Comparison of ENCODE assay signal across 19 cellular contexts in genomic region chrY:2846791-2847190, GRCh38. TPM values are rescaled to one million over a fixed set of nuclear protein-coding genes. Genes with fewer than 3 reads are reported as not detected.
DNase-seq lines count a peak whose midpoint lies in the region; ATAC-seq and TF ChIP-seq lines count a peak whose summit lies in the region.
"Had no signal": no experiment of that assay in that cellular context is flagged by ENCODE, and none has a peak within 500 bp of the region (broad histone marks: within the 10 kb centered on the region; RNA-seq: fewer than 3 reads in every experiment).

No MANE protein-coding gene starts in this region.

- H3K27me3 Mint-ChIP-seq in activated T-cell treated with anti-CD3 and anti-CD28 coated beads, Interleukin-2, amount 50 U/mL, for 4 hours (ENCODE audit: low read depth), result no peaks in the 10 kb centered on the region
- no peaks in the 10 kb centered on the region for H3K27me3 Mint-ChIP-seq in activated T-helper 17 cell treated with anti-CD3 and anti-CD28 coated beads, Interleukin-2, amount 50 U/mL, for 72 hours
- peaks cover 4% of the 10 kb centered on the region for H3K27me3 Mint-ChIP-seq in endothelial cell (ENCODE audit: unreplicated experiment)

- TF ChIP-seq CTCF in HFF-Myc (IDR thresholded peaks at IDR 0.05; ENCODE audit: low read depth, low read length, missing control alignments), result no peak
- no peak for TF ChIP-seq CTCF in endothelial cell (IDR thresholded peaks at IDR 0.05; ENCODE audit: unreplicated experiment)
- TF ChIP-seq CTCF in vagina (IDR thresholded peaks at IDR 0.05), result no peak

- peaks cover 78% of the 10 kb centered on the region for H3K4me1 Mint-ChIP-seq in activated T-cell treated with anti-CD3 and anti-CD28 coated beads, Interleukin-2, amount 50 U/mL, for 4 hours (ENCODE audit: low read depth)
- peaks cover 53% of the 10 kb centered on the region for H3K4me1 Mint-ChIP-seq in activated T-helper 17 cell treated with anti-CD3 and anti-CD28 coated beads, Interleukin-2, amount 50 U/mL, for 72 hours
- H3K4me1 Mint-ChIP-seq in endothelial cell (ENCODE audit: unreplicated experiment), result peaks cover 76% of the 10 kb centered on the region

- TF ChIP-seq POLR2A in vagina (IDR thresholded peaks at IDR 0.05), result no peak

- intact Hi-C loops in vagina (cut with DNase I), result no loop called here

- no peak overlapping the region for H3K27ac ChIP-seq in vagina
- H3K27ac ChIP-seq: KMS-11, RWPE1 had no signal

- H3K27ac Mint-ChIP-seq in activated T-helper 17 cell treated with anti-CD3 and anti-CD28 coated beads, Interleukin-2, amount 50 U/mL, for 72 hours, result peak overlapping the region; percentile 58
- no peak overlapping the region for H3K27ac Mint-ChIP-seq in endothelial cell (ENCODE audit: unreplicated experiment)

- DNase-seq in activated T-cell treated with anti-CD3 and anti-CD28 coated beads, Interleukin-2, amount 50 U/mL, for 4 hours, result no peak
- DNase-seq in activated T-cell treated with anti-CD3 and anti-CD28 coated beads, Interleukin-2, amount 50 U/mL, for 1 hour, result no peak
- DNase-seq in HFF-Myc (ENCODE audit: extremely low read depth, low read depth) (no peak), endothelial cell (ENCODE audit: low spot score) (no peak), inferior parietal cortex (ENCODE audit: extremely low spot score) (no peak), vagina (ENCODE audit: extremely low spot score in 2 of 2) (no peak)
- DNase-seq: ACHN, AML-193, DMS53, NCI-H1048, NCI-H146, NCI-H2081, NCI-H510A, NCI-H774, PC-3 had no signal

- no peaks in the 10 kb centered on the region for H3K36me3 ChIP-seq in vagina

- peaks cover 62% of the 10 kb centered on the region for H3K36me3 Mint-ChIP-seq in activated T-cell treated with anti-CD3 and anti-CD28 coated beads, Interleukin-2, amount 50 U/mL, for 4 hours (ENCODE audit: insufficient read depth)
- H3K36me3 Mint-ChIP-seq in activated T-helper 17 cell treated with anti-CD3 and anti-CD28 coated beads, Interleukin-2, amount 50 U/mL, for 72 hours (ENCODE audit: low read depth), result peaks cover 100% of the 10 kb centered on the region
- H3K36me3 Mint-ChIP-seq in endothelial cell (ENCODE audit: low read depth, unreplicated experiment), result peaks cover 50% of the 10 kb centered on the region

- H3K4me3 ChIP-seq in HFF-Myc (replicated peaks; ENCODE audit: low read depth, low read length) (peak overlapping the region; percentile 87), vagina (no peak overlapping the region)

- no peaks in the 10 kb centered on the region for H3K4me1 ChIP-seq in vagina

- no peaks in the 10 kb centered on the region for H3K9me3 Mint-ChIP-seq in activated T-cell treated with anti-CD3 and anti-CD28 coated beads, Interleukin-2, amount 50 U/mL, for 4 hours
- H3K9me3 Mint-ChIP-seq in activated T-helper 17 cell treated with anti-CD3 and anti-CD28 coated beads, Interleukin-2, amount 50 U/mL, for 72 hours, result no peaks in the 10 kb centered on the region
- H3K9me3 Mint-ChIP-seq in endothelial cell (ENCODE audit: unreplicated experiment), result no peaks in the 10 kb centered on the region

- H3K27me3 ChIP-seq in vagina, result no peaks in the 10 kb centered on the region

- ATAC-seq in activated T-cell treated with anti-CD3 and anti-CD28 coated beads, Interleukin-2, amount 50 U/mL, for 4 hours, result no peak
- no peak for ATAC-seq in activated T-helper 17 cell treated with anti-CD3 and anti-CD28 coated beads, Interleukin-2, amount 50 U/mL, for 72 hours (replicated peaks)
- ATAC-seq: PC-3 had no signal

- peak overlapping the region; percentile 51 for H3K4me3 Mint-ChIP-seq in activated T-cell treated with anti-CD3 and anti-CD28 coated beads, Interleukin-2, amount 50 U/mL, for 4 hours
- H3K4me3 Mint-ChIP-seq in activated T-helper 17 cell treated with anti-CD3 and anti-CD28 coated beads, Interleukin-2, amount 50 U/mL, for 72 hours, result peak overlapping the region; percentile 64
- peak overlapping the region; percentile 54 for H3K4me3 Mint-ChIP-seq in endothelial cell (ENCODE audit: unreplicated experiment)

- no peaks in the 10 kb centered on the region for H3K9me3 ChIP-seq in vagina

RNA-seq across cellular contexts. Expression of gene RPS4Y1, which starts 5.4 kb away (rescaled TPM):
- 100 to 1,000 TPM in 2 of 3 donors, under 1 TPM in 1; 0.58 to 425 (median 367) TPM for total RNA-seq in activated T-cell treated with anti-CD3 and anti-CD28 coated beads, Interleukin-2, amount 50 U/mL, for 4 hours
- 100 to 1,000 TPM; 242 to 280 TPM for total RNA-seq in activated T-helper 17 cell treated with anti-CD3 and anti-CD28 coated beads, Interleukin-2, amount 50 U/mL, for 72 hours
- 255 TPM for total RNA-seq in endothelial cell (ENCODE audit: unreplicated experiment)
- not detected for total RNA-seq in vagina
- total RNA-seq: PC-3 had no signal

RNA-seq across cellular contexts. Expression of gene SRY, which starts 59.3 kb away (rescaled TPM):
- not detected for total RNA-seq in activated T-cell treated with anti-CD3 and anti-CD28 coated beads, Interleukin-2, amount 50 U/mL, for 4 hours
- total RNA-seq in activated T-helper 17 cell treated with anti-CD3 and anti-CD28 coated beads, Interleukin-2, amount 50 U/mL, for 72 hours, result not detected
- total RNA-seq in endothelial cell (ENCODE audit: unreplicated experiment), result 0.33 TPM
- total RNA-seq in vagina, result not detected
- total RNA-seq: M059J, PC-3 had no signal
